In the genomic region with DNA sequence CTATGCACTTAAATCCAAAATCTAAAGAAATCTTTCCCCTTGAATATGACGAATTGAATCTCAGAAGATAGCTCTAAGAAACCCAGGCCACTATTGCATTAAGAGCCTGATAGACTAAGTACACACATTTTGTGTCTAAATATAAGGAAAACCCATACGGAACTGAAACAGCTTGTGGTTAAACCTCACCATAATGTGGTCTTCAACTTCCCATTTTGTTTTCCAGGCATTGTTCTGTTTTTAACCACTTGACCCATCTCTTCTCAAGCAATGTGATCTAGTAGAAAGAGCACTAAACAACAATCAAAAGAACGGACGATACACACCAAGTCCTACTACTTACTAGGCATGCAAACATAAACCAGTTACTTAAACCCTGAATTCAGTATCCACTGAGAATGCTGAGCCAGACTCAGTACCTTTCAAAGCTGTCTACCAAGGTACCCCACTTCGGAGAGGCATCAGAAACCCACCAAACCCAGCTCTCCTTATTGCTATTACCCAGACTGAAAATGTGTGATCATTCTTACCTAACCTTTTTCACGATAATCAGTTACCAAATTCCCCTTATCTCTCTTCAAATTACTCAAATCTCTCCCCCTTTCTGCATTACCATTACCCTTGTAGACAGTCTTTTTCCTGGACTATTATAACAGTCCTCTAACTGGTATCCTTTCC, we compare ENCODE assay signal across 8 cellular contexts. TPM values are rescaled to one million over a fixed set of nuclear protein-coding genes. Genes with fewer than 3 reads are reported as not detected.
DNase-seq lines count a peak whose midpoint lies in the region; ATAC-seq and TF ChIP-seq lines count a peak whose summit lies in the region.

No MANE protein-coding gene starts in this region.

- H4K20me1 ChIP-seq in BLaER1 treated with 17β-estradiol and CSF1 and Interleukin-3, amounts not matched to agents 10 nM and 100 nM, result peaks cover 0 to 49% (median 15%) of the 10 kb centered on the region in 11 experiments; a peak in 15 of 22 replicates

- no peaks in the 10 kb centered on the region for H3K27me3 Mint-ChIP-seq in activated naive CD8-positive, alpha-beta T cell treated with anti-CD3 and anti-CD28 coated beads for 36 hours

- H3K9ac ChIP-seq in BLaER1 treated with 17β-estradiol and CSF1 and Interleukin-3, amounts not matched to agents 10 nM and 100 nM, result no peak overlapping the region

- H3K9me3 Mint-ChIP-seq in activated naive CD8-positive, alpha-beta T cell treated with anti-CD3 and anti-CD28 coated beads for 36 hours, result no peaks in the 10 kb centered on the region

- H3K4me1 Mint-ChIP-seq in activated naive CD8-positive, alpha-beta T cell treated with anti-CD3 and anti-CD28 coated beads for 36 hours, result peaks cover 64% of the 10 kb centered on the region

- peak; percentile 15 for DNase-seq in activated naive CD8-positive, alpha-beta T cell treated with anti-CD3 and anti-CD28 coated beads for 36 hours
- no peak for DNase-seq in putamen (ENCODE audit: low spot score)
- no peak for DNase-seq in OCI-M2 (lab: John Stamatoyannopoulos, UW; ENCODE audit: unreplicated experiment)
- DNase-seq in 8988T, result no peak
- no peak for DNase-seq in right atrium auricular region (ENCODE audit: low spot score)

- H3K27me3 ChIP-seq in BLaER1 treated with 17β-estradiol and CSF1 and Interleukin-3, amounts not matched to agents 10 nM and 100 nM, result peaks cover 47 to 97% (median 79%) of the 10 kb centered on the region in 11 experiments
- H3K27me3 ChIP-seq in right atrium auricular region, result no peaks in the 10 kb centered on the region

- peak overlapping the region; percentile 5 for H3K4me3 Mint-ChIP-seq in activated naive CD8-positive, alpha-beta T cell treated with anti-CD3 and anti-CD28 coated beads for 36 hours

- peaks cover 44% of the 10 kb centered on the region for H3K36me3 Mint-ChIP-seq in activated naive CD8-positive, alpha-beta T cell treated with anti-CD3 and anti-CD28 coated beads for 36 hours

- ATAC-seq in GM19372 (IDR thresholded peaks at IDR 0.05; ENCODE audit: low read depth, unreplicated experiment), result peak; percentile 84
- peak; percentile 73 for ATAC-seq in HG03280 (IDR thresholded peaks at IDR 0.05; ENCODE audit: unreplicated experiment)

- peak overlapping the region in 1 of 11 experiments; percentile 13; a peak in 2 of 22 replicates for H3K27ac ChIP-seq in BLaER1 treated with 17β-estradiol and CSF1 and Interleukin-3, amounts not matched to agents 10 nM and 100 nM
- peak overlapping the region in 1 of 2 donors; percentile 7 for H3K27ac ChIP-seq in right atrium auricular region

- H3K27ac Mint-ChIP-seq in activated naive CD8-positive, alpha-beta T cell treated with anti-CD3 and anti-CD28 coated beads for 36 hours, result peak overlapping the region; percentile 72

- peaks cover 19 to 27% (median 22%) of the 10 kb centered on the region in 10 experiments for H3K4me1 ChIP-seq in BLaER1 treated with 17β-estradiol and CSF1 and Interleukin-3, amounts not matched to agents 10 nM and 100 nM
- peaks cover 0 to 60% of the 10 kb centered on the region in 2 donors for H3K4me1 ChIP-seq in right atrium auricular region

- H3K4me2 ChIP-seq in BLaER1 treated with 17β-estradiol and CSF1 and Interleukin-3, amounts not matched to agents 10 nM and 100 nM, result peak overlapping the region; percentile 74 to 91 (median 85)

- no peaks in the 10 kb centered on the region for H3K36me3 ChIP-seq in BLaER1 treated with 17β-estradiol and CSF1 and Interleukin-3, amounts not matched to agents 10 nM and 100 nM
- H3K36me3 ChIP-seq in right atrium auricular region, result no peaks in the 10 kb centered on the region

- peak overlapping the region in 3 of 10 experiments; percentile 25 to 46 (median 31); a peak in 4 of 20 replicates for H3K4me3 ChIP-seq in BLaER1 treated with 17β-estradiol and CSF1 and Interleukin-3, amounts not matched to agents 10 nM and 100 nM
- no peak overlapping the region for H3K4me3 ChIP-seq in right atrium auricular region

- no peak for TF ChIP-seq CTCF in right atrium auricular region (IDR thresholded peaks at IDR 0.05)

- no peaks in the 10 kb centered on the region; a peak in 1 of 22 replicates for H3K9me3 ChIP-seq in BLaER1 treated with 17β-estradiol and CSF1 and Interleukin-3, amounts not matched to agents 10 nM and 100 nM (replicated peaks in 1 of 11)
- no peaks in the 10 kb centered on the region for H3K9me3 ChIP-seq in right atrium auricular region

RNA-seq across cellular contexts. Expression of a gene that starts 12.8 kb away (rescaled TPM):
- total RNA-seq in activated naive CD8-positive, alpha-beta T cell treated with anti-CD3 and anti-CD28 coated beads for 36 hours, result 10 to 100 TPM; 21.9 to 23.2 TPM
- 10 to 100 TPM; 12.1 to 20.0 TPM for total RNA-seq in right atrium auricular region
